In genomic region chr16:27339180-27339579, GRCh38 we compare ENCODE assay signal across 25 cellular contexts.
"Had no signal": no experiment of that assay in that cellular context is flagged by ENCODE, and none has a peak within 500 bp of the region (broad histone marks: within the 10 kb centered on the region; RNA-seq: fewer than 3 reads in every experiment).

No MANE protein-coding gene starts in this region.

- H3K4me3 Mint-ChIP-seq: activated CD4-positive, alpha-beta T cell treated with anti-CD3 and anti-CD28 coated beads, Interleukin-2, amount 10 ng/mL, durations not matched to agents 7 days and 5 days; activated CD8-positive, alpha-beta T cell treated with anti-CD3 and anti-CD28 coated beads for 36 hours; activated naive CD4-positive, alpha-beta T cell treated with anti-CD3 and anti-CD28 coated beads for 36 hours; activated T-cell treated with anti-CD3 and anti-CD28 coated beads, Interleukin-2, amount 50 U/mL, for 72 hours; nephron progenitor cell had no signal

- H3K27ac Mint-ChIP-seq: activated CD8-positive, alpha-beta T cell treated with anti-CD3 and anti-CD28 coated beads for 36 hours; activated T-cell treated with anti-CD3 and anti-CD28 coated beads, Interleukin-2, amount 50 U/mL, for 72 hours; nephron progenitor cell had no signal

- H3K9me3 ChIP-seq: mucosa of descending colon, neutrophil had no signal

- H3K27me3 ChIP-seq: neutrophil, tibial nerve had no signal

- H3K27me3 Mint-ChIP-seq: activated CD4-positive, alpha-beta T cell treated with anti-CD3 and anti-CD28 coated beads, Interleukin-2, amount 10 ng/mL, durations not matched to agents 7 days and 5 days; activated CD8-positive, alpha-beta T cell treated with anti-CD3 and anti-CD28 coated beads for 36 hours had no signal

- FAIRE-seq: bronchial epithelial cell, colon, endometrium, keratinocyte had no signal

- H3K4me3 ChIP-seq: mucosa of descending colon, smooth muscle cell, tibial nerve had no signal

- H3K4me2 ChIP-seq: smooth muscle cell had no signal

- DNase-seq: activated CD4-positive, alpha-beta T cell treated with anti-CD3 and anti-CD28 coated beads, Interleukin-2, amount 10 ng/mL, durations not matched to agents 7 days and 5 days; activated CD4-positive, CD25-positive, alpha-beta regulatory T cell treated with anti-CD3 and anti-CD28 coated beads, Interleukin-2, amount 50 U/mL, for 72 hours; activated CD8-positive, alpha-beta T cell treated with anti-CD3 and anti-CD28 coated beads for 36 hours; activated effector memory CD4-positive, alpha-beta T cell treated with Interleukin-2 at 50 U/mL for 16 hours; activated naive CD4-positive, alpha-beta T cell treated with anti-CD3 and anti-CD28 coated beads for 36 hours; activated T-cell treated with anti-CD3 and anti-CD28 coated beads, Interleukin-2, amount 50 U/mL, for 72 hours; anterior cingulate cortex; effector CD8-positive, alpha-beta T cell; erythroblast; head of caudate nucleus; hippocampal formation; left cardiac atrium; left ventricle myocardium superior; mucosa of descending colon; nephron progenitor cell; stimulated activated CD4-positive, alpha-beta T cell treated with anti-CD3 and anti-CD28 coated beads, Interleukin-15, amount 100 ng/mL, for 24 hours; stimulated activated CD4-positive, alpha-beta T cell treated with anti-CD3 and anti-CD28 coated beads, Interleukin-2, amount 100 ng/mL, for 24 hours; stimulated activated naive CD4-positive, alpha-beta T cell had no signal

- H3K4me1 ChIP-seq: tibial nerve had no signal

- ATAC-seq: activated CD8-positive, alpha-beta T cell treated with anti-CD3 and anti-CD28 coated beads for 36 hours; activated T-cell treated with anti-CD3 and anti-CD28 coated beads, Interleukin-2, amount 50 U/mL, for 72 hours; left cardiac atrium; left ventricle myocardium superior; mucosa of descending colon had no signal

- H3K27ac ChIP-seq: tibial nerve had no signal

- H3K9me3 Mint-ChIP-seq: activated CD4-positive, alpha-beta T cell treated with anti-CD3 and anti-CD28 coated beads, Interleukin-2, amount 10 ng/mL, durations not matched to agents 7 days and 5 days; activated CD8-positive, alpha-beta T cell treated with anti-CD3 and anti-CD28 coated beads for 36 hours; activated naive CD4-positive, alpha-beta T cell treated with anti-CD3 and anti-CD28 coated beads for 36 hours; activated T-cell treated with anti-CD3 and anti-CD28 coated beads, Interleukin-2, amount 50 U/mL, for 72 hours had no signal

- H3K4me1 Mint-ChIP-seq: nephron progenitor cell had no signal
